Comparison of ENCODE assay signal across 27 cellular contexts in the genomic region with DNA sequence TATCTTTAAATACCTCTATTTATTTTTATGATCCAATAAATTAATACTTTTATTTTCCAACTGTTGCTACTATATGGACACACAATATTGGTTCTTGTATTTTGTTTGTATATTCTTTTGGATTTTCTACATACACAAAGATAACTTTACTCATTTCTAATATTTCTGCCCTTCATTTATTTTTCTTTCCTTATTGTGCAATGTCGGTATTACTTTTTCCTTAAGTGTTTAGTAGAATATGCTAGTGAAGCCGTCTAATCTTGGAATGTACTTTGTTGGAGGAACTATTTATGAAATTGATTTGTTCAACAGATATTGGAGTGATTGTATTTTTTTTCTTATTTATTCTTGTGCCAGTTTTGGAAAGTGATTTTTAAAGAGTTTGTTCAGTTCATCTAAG.
"Had no signal": no experiment of that assay in that cellular context is flagged by ENCODE, and none has a peak within 500 bp of the region (broad histone marks: within the 10 kb centered on the region; RNA-seq: fewer than 3 reads in every experiment).

No MANE protein-coding gene starts in this region.

- DNase-seq: stimulated activated CD4-positive, alpha-beta T cell treated with anti-CD3 and anti-CD28 coated beads, Interleukin-2, amount 100 ng/mL, for 48 hours; stimulated activated CD4-positive, alpha-beta T cell treated with anti-CD3 and anti-CD28 coated beads, Interleukin-4, amount 100 ng/mL, for 1 hour; stimulated activated CD4-positive, alpha-beta T cell treated with anti-CD3 and anti-CD28 coated beads, Interleukin-4, amount 100 ng/mL, for 24 hours; stimulated activated CD4-positive, alpha-beta T cell treated with anti-CD3 and anti-CD28 coated beads, Interleukin-4, amount 100 ng/mL, for 4 hours; stimulated activated CD8-positive, alpha-beta memory T cell treated with anti-CD3 and anti-CD28 coated beads, Interleukin-4, amount 100 ng/mL, for 48 hours; stimulated activated naive B cell treated with anti-CD40 and anti-IgM and Interleukin-4, amounts not matched to agents 10 μg/mL and 1 μg/mL and 100 μg/mL, for 72 hours; stimulated activated naive CD4-positive, alpha-beta T cell; stimulated activated naive CD4-positive, alpha-beta T cell treated with Interleukin-2 at 50 U/mL for 16 hours; stimulated activated naive CD8-positive, alpha-beta T cell treated with anti-CD3 and anti-CD28 coated beads, Interleukin-15, amount 100 ng/mL, for 72 hours; stimulated activated naive CD8-positive, alpha-beta T cell treated with anti-CD3 and anti-CD28 coated beads, Interleukin-15, Interleukin-2, amounts not matched to agents 100 U/mL and 50 U/mL, for 24 hours; stomach; substantia nigra; testis; thyroid gland; tibial artery; transverse colon; trophoblast cell; upper lobe of left lung; upper lobe of right lung; uterus had no signal

- H3K27me3 ChIP-seq: stomach, suprapubic skin, testis, thyroid gland, tibial artery, tibial nerve, transverse colon, upper lobe of left lung, upper lobe of right lung, uterus, vagina had no signal

- H3K9me3 ChIP-seq: stomach, suprapubic skin, testis, thoracic aorta, thyroid gland, tibial artery, tibial nerve, transverse colon, upper lobe of left lung, upper lobe of right lung, uterus, vagina had no signal

- H3K4me3 ChIP-seq: stomach, suprapubic skin, testis, thoracic aorta, thyroid gland, tibial artery, tibial nerve, transverse colon, upper lobe of left lung, upper lobe of right lung, uterus, vagina had no signal

- H3K4me1 ChIP-seq: stomach, suprapubic skin, testis, thyroid gland, tibial artery, tibial nerve, transverse colon, upper lobe of left lung, upper lobe of right lung, uterus, vagina had no signal

- ATAC-seq: stimulated activated effector memory CD8-positive, alpha-beta T cell treated with anti-CD3 and anti-CD28 coated beads, Interleukin-12 subunit alpha, Interleukin-12 subunit beta, amount 100 ng/mL, for 72 hours; stimulated activated memory B cell treated with anti-CD40 and anti-IgM and Interleukin-4, amounts not matched to agents 10 μg/mL and 1 μg/mL and 100 μg/mL, for 72 hours; stimulated activated naive B cell treated with anti-CD40 and anti-IgM and Interleukin-4, amounts not matched to agents 10 μg/mL and 1 μg/mL and 100 μg/mL, for 72 hours; stimulated activated naive CD8-positive, alpha-beta T cell treated with anti-CD3 and anti-CD28 coated beads, Interleukin-15, amount 100 ng/mL, for 72 hours; stimulated activated naive CD8-positive, alpha-beta T cell treated with anti-CD3 and anti-CD28 coated beads, Interleukin-15, Interleukin-2, amounts not matched to agents 100 U/mL and 50 U/mL, for 24 hours; upper lobe of right lung had no signal

- FAIRE-seq: urothelium cell line had no signal

- H3K36me3 ChIP-seq: stomach, suprapubic skin, thoracic aorta, thyroid gland, tibial artery, tibial nerve, transverse colon, upper lobe of left lung, upper lobe of right lung, uterus, vagina had no signal

- H3K27ac ChIP-seq: stomach, suprapubic skin, testis, thoracic aorta, thyroid gland, tibial artery, tibial nerve, transverse colon, upper lobe of left lung, upper lobe of right lung, uterus, vagina had no signal
